ENCODE assay signal across 21 cellular contexts in genomic region chr5:10469253-10470030, GRCh38. TPM values are rescaled to one million over a fixed set of nuclear protein-coding genes. Genes with fewer than 3 reads are reported as not detected.
DNase-seq lines count a peak whose midpoint lies in the region; ATAC-seq and TF ChIP-seq lines count a peak whose summit lies in the region.
"Had no signal": no experiment of that assay in that cellular context is flagged by ENCODE, and none has a peak within 500 bp of the region (broad histone marks: within the 10 kb centered on the region; RNA-seq: fewer than 3 reads in every experiment).

No MANE protein-coding gene starts in this region.

- 39 to 40% methylated on average over 8 of the region's 8 CpGs for WGBS in GM23248 (ENCODE audit: low coverage in 1 of 2, low lambda C conversion rate in 2 of 2, missing lambda C conversion rate in 2 of 2), 2 experiments

- H3K4me1 ChIP-seq in GM23248 (ENCODE audit: insufficient read depth), result peaks cover 35% of the 10 kb centered on the region
- H3K4me1 ChIP-seq: psoas muscle had no signal

- H3K27ac ChIP-seq in GM23248, result peak overlapping the region; percentile 64
- H3K27ac ChIP-seq: BLaER1 treated with 17β-estradiol and CSF1 and Interleukin-3, amounts not matched to agents 10 nM and 100 nM; lower lobe of right lung; psoas muscle; upper lobe of left lung had no signal

- H3F3A ChIP-seq in GM23248 (ENCODE audit: insufficient read depth), result peaks cover 22% of the 10 kb centered on the region

- peak overlapping the region; percentile 31 for H3K4me2 ChIP-seq in GM23248 (ENCODE audit: unreplicated experiment)
- H3K4me2 ChIP-seq: BLaER1 treated with 17β-estradiol and CSF1 and Interleukin-3, amounts not matched to agents 10 nM and 100 nM had no signal

- no peaks in the 10 kb centered on the region for H3K9me3 ChIP-seq in GM23248 (ENCODE audit: low read depth)
- H3K9me3 ChIP-seq: lower lobe of right lung, psoas muscle, upper lobe of left lung had no signal

- H3K27me3 ChIP-seq in GM23248 (replicated peaks; ENCODE audit: insufficient read depth), result no peaks in the 10 kb centered on the region
- H3K27me3 ChIP-seq: BLaER1 treated with 17β-estradiol and CSF1 and Interleukin-3, amounts not matched to agents 10 nM and 100 nM; upper lobe of left lung had no signal

- peak overlapping the region; percentile 26; the same call in 1 of the 2 replicates for H3K4me3 ChIP-seq in GM23248
- no peak overlapping the region for H3K4me3 ChIP-seq in fibroblast of mammary gland (ENCODE audit: control insufficient read depth, low read depth, low read length)
- H3K4me3 ChIP-seq: BLaER1 treated with 17β-estradiol and CSF1 and Interleukin-3, amounts not matched to agents 10 nM and 100 nM; lower lobe of right lung; psoas muscle; upper lobe of left lung had no signal

- no peaks in the 10 kb centered on the region for H3K9me2 ChIP-seq in GM23248 (ENCODE audit: insufficient read depth)

- TF ChIP-seq CTCF in fibroblast of mammary gland (conservative IDR thresholded peaks at IDR 0.05; ENCODE audit: control insufficient read depth, insufficient read depth, low read depth, low read length), result no peak

- H3K79me2 ChIP-seq in GM23248 (ENCODE audit: insufficient read depth), result no peaks in the 10 kb centered on the region

- no peaks in the 10 kb centered on the region for H3K36me3 ChIP-seq in GM23248 (ENCODE audit: low read depth)
- H3K36me3 ChIP-seq: BLaER1 treated with 17β-estradiol and CSF1 and Interleukin-3, amounts not matched to agents 10 nM and 100 nM; lower lobe of right lung; upper lobe of left lung had no signal

- no peak overlapping the region for H2AFZ ChIP-seq in GM23248

- DNase-seq in GM23248 (peak; percentile 93), RKO (ENCODE audit: low spot score) (peak; percentile 22), fibroblast of mammary gland (ENCODE audit: low read depth) (peak; percentile 94), stromal cell of bone marrow (ENCODE audit: low read depth) (peak; percentile 56), T-helper 9 cell (no peak), LoVo (ENCODE audit: low spot score) (no peak)
- DNase-seq: activated naive CD4-positive, alpha-beta T cell treated with anti-CD3 and anti-CD28 coated beads, Interleukin-2, amount 50 U/mL, for 16 hours; activated T-cell treated with anti-CD3 and anti-CD28 coated beads, Interleukin-2, amount 50 U/mL, for 72 hours; aorta; effector memory CD4-positive, alpha-beta T cell; immature natural killer cell; lower lobe of right lung; MM.1S; NCI-H1436 treated with DMSO at 0.1 percent for 48 hours; NCI-H69; psoas muscle; upper lobe of left lung had no signal

- in situ Hi-C loops in GM23248 (cut with MboI), result no loop called here

- H3K9ac ChIP-seq in GM23248, result no peak overlapping the region
- H3K9ac ChIP-seq: BLaER1 treated with 17β-estradiol and CSF1 and Interleukin-3, amounts not matched to agents 10 nM and 100 nM had no signal

- no peaks in the 10 kb centered on the region for H4K20me1 ChIP-seq in GM23248 (ENCODE audit: insufficient read depth)
- H4K20me1 ChIP-seq: BLaER1 treated with 17β-estradiol and CSF1 and Interleukin-3, amounts not matched to agents 10 nM and 100 nM had no signal

- ATAC-seq in HG03520 (IDR thresholded peaks at IDR 0.05; ENCODE audit: unreplicated experiment), result no peak
- ATAC-seq: activated T-cell treated with anti-CD3 and anti-CD28 coated beads, Interleukin-2, amount 50 U/mL, for 72 hours; lower lobe of right lung; psoas muscle; Right ventricle myocardium inferior had no signal

RNA-seq across cellular contexts. Expression of gene ROPN1L, which starts 27.8 kb away (rescaled TPM):
- total RNA-seq in GM23248 (2014; rRNA removed; shearing (Covaris generic)), result 0.86 TPM in 1 of 2 replicates, not detected in the other
- 0.69 and 0.84 TPM in 2 replicates for polyA plus RNA-seq in GM23248 (2016; fragmentation: Nextera tagmentation; extraction: Ambion mirVana)
- total RNA-seq: G401, Right ventricle myocardium inferior had no signal

Comparison
In these comparisons a context has a peak if more than half of its experiments do, and no peak if none do; other contexts are left out.
1. DNase-seq: peak in GM23248 (single experiment), RKO (single experiment), fibroblast of mammary gland (single experiment) and stromal cell of bone marrow (single experiment); none in T-helper 9 cell (single experiment) and LoVo (single experiment).